1 cellular context compared by ENCODE assay signal in genomic region chr17:43531082-43531378, GRCh38.
TF ChIP-seq lines count a peak whose summit lies in the region.

No MANE protein-coding gene starts in this region.

TF ChIP-seq in HepG2, 621 proteins besides CTCF, POLR2A, EP300 and RAD21 (continued from another document and continues in another):
- TF ChIP-seq LRRFIP1 (CRISPR knock-in tag; conservative IDR thresholded peaks at IDR 0.05) (no peak), ZSCAN25 (CRISPR knock-in tag; IDR thresholded peaks at IDR 0.05) (no peak), ZNF20 (CRISPR knock-in tag; IDR thresholded peaks at IDR 0.05) (0 out of 2 replicates have a peak, but pooled peaks have one; percentile 22), ZHX2 (IDR thresholded peaks at IDR 0.05; ENCODE audit: low read depth) (no peak), ZHX2 (CRISPR knock-in tag; IDR thresholded peaks at IDR 0.05; ENCODE audit: borderline replicate concordance) (no peak), MTF2 (CRISPR knock-in tag; IDR thresholded peaks at IDR 0.05; ENCODE audit: borderline replicate concordance) (no peak), ZNF275 (CRISPR knock-in tag; IDR thresholded peaks at IDR 0.05; ENCODE audit: borderline replicate concordance) (no peak; the same call in 1 of the 2 replicates), KIAA2018 (CRISPR knock-in tag; IDR thresholded peaks at IDR 0.05; ENCODE audit: borderline replicate concordance) (no peak), ZNF10 (CRISPR knock-in tag; IDR thresholded peaks at IDR 0.05; ENCODE audit: borderline replicate concordance, low read depth) (no peak), CCDC6 (CRISPR knock-in tag; IDR thresholded peaks at IDR 0.05) (no peak), HMG20A (CRISPR knock-in tag; IDR thresholded peaks at IDR 0.05; ENCODE audit: borderline replicate concordance) (no peak), ZNF512 (CRISPR knock-in tag; IDR thresholded peaks at IDR 0.05) (no peak), SMAD9 (CRISPR knock-in tag; IDR thresholded peaks at IDR 0.05) (no peak), GTF2F1 (IDR thresholded peaks at IDR 0.05; ENCODE audit: low read length) (no peak), REL (CRISPR knock-in tag; conservative IDR thresholded peaks at IDR 0.05) (no peak), SUZ12 (IDR thresholded peaks at IDR 0.05; ENCODE audit: low read depth, low read length) (no peak), TAF15 (IDR thresholded peaks at IDR 0.05; ENCODE audit: low read depth, low read length, poor library complexity, severe bottlenecking) (no peak), ZNF746 (CRISPR knock-in tag; IDR thresholded peaks at IDR 0.05) (no peak; the same call in 1 of the 2 replicates), PTBP1 (IDR thresholded peaks at IDR 0.05; ENCODE audit: low read depth, low read length, poor library complexity, severe bottlenecking) (no peak), ZNF761 (CRISPR knock-in tag; conservative IDR thresholded peaks at IDR 0.05) (0 out of 2 replicates have a peak, but pooled peaks have one; percentile 20), ZFP37 (CRISPR knock-in tag; IDR thresholded peaks at IDR 0.05; ENCODE audit: borderline replicate concordance) (no peak), GRHL1 (CRISPR knock-in tag; conservative IDR thresholded peaks at IDR 0.05) (no peak), NR2F6 (IDR thresholded peaks at IDR 0.05) (no peak), NR2F6 (CRISPR knock-in tag; IDR thresholded peaks at IDR 0.05) (no peak), KLF13 (CRISPR knock-in tag; IDR thresholded peaks at IDR 0.05) (no peak), ZZZ3 (CRISPR knock-in tag; IDR thresholded peaks at IDR 0.05; ENCODE audit: borderline replicate concordance) (no peak), GPN1 (CRISPR knock-in tag; IDR thresholded peaks at IDR 0.05; ENCODE audit: borderline replicate concordance) (no peak), HINFP (CRISPR knock-in tag; IDR thresholded peaks at IDR 0.05; ENCODE audit: low read depth) (0 out of 2 replicates have a peak, but pooled peaks have one; percentile 5), SOX5 (CRISPR knock-in tag; IDR thresholded peaks at IDR 0.05; ENCODE audit: borderline replicate concordance) (no peak), ZNF784 (CRISPR knock-in tag; IDR thresholded peaks at IDR 0.05; ENCODE audit: borderline replicate concordance) (no peak), ZNF430 (CRISPR knock-in tag; IDR thresholded peaks at IDR 0.05) (no peak; the same call in 1 of the 2 replicates), ELF1 (CRISPR knock-in tag; IDR thresholded peaks at IDR 0.05) (no peak; the same call in 1 of the 2 replicates), YEATS2 (CRISPR knock-in tag; IDR thresholded peaks at IDR 0.05; ENCODE audit: borderline replicate concordance) (0 out of 2 replicates have a peak, but pooled peaks have one; percentile 10), ZIK1 (CRISPR knock-in tag; IDR thresholded peaks at IDR 0.05; ENCODE audit: borderline replicate concordance, low read depth) (no peak), DNMT3B (CRISPR knock-in tag; conservative IDR thresholded peaks at IDR 0.05) (no peak)
